ENCODE assay signal across 6 cellular contexts in the genomic region with DNA sequence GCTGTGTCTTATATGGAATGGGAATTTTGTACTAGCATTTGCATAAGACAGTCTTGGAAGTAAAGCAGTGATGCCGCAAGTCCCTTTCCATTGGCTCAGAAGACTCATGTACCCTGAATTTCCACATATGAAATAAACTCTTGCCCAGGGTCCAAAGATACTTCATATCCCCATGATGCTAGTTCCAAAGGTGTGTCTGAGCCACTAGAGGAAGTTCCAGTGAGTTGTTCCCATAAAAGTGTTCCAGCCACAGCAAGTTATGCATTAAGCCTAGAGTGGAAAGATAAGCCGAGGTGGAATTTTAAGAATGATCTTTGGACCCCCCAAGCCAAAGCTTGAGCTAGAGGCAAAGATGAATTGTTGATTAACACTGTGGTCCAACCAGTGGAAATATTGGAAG.
"Had no signal": no experiment of that assay in that cellular context is flagged by ENCODE, and none has a peak within 500 bp of the region (broad histone marks: within the 10 kb centered on the region; RNA-seq: fewer than 3 reads in every experiment).

No MANE protein-coding gene starts in this region.

- H3K4me3 ChIP-seq: GM23338 had no signal

- H2AFZ ChIP-seq: GM23338 had no signal

- FAIRE-seq: H1, H54, HTR-8/SVneo had no signal

- H3K4me2 ChIP-seq: GM23338 had no signal

- DNase-seq: H9, HCEC 1CT had no signal

- ATAC-seq: GM23338 had no signal
